Comparison of ENCODE assay signal across 13 cellular contexts in the genomic region with DNA sequence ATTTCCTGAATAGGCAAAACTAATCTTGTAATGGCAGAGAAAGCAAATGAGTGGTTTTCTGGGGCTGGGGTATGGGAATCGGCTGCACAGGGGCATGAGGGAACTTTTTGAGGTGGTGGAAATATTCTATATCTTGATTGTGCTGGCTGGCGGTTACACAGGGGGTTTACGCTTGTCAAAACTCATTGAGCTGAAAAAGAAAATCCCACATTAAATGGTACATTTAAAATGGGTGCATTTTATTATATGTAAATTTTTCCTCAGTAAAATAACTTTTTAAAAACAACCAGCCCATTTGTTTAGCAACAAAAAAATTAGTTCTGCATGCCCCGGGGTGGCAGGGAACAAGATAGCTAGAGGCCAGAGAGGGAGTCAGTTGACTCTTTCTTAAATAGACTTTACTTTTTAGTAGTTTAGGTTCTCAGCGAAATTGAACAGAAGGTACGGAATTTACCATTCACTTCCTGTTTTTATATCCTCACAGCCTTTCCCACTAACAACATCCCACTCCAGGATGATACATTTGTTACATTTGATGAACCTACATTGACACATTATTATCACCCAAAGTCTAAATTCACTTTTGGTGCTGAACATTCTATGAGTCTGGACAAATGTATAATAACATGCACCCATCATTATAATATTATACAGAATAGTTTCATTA. TPM values are rescaled to one million over a fixed set of nuclear protein-coding genes. Genes with fewer than 3 reads are reported as not detected.
"Had no signal": no experiment of that assay in that cellular context is flagged by ENCODE, and none has a peak within 500 bp of the region (broad histone marks: within the 10 kb centered on the region; RNA-seq: fewer than 3 reads in every experiment).

No MANE protein-coding gene starts in this region.

- H3K27ac ChIP-seq: body of pancreas, esophagus muscularis mucosa, parathyroid adenoma had no signal

- DNase-seq: activated CD4-positive, alpha-beta T cell treated with anti-CD3 and anti-CD28 coated beads, Interleukin-2, amount 10 ng/mL, durations not matched to agents 24 days and 14 days; activated naive CD8-positive, alpha-beta T cell treated with anti-CD3 and anti-CD28 coated beads for 36 hours; amygdala; body of pancreas; caudate nucleus; hippocampal formation; stimulated activated CD4-positive, alpha-beta T cell treated with anti-CD3 and anti-CD28 coated beads, Interleukin-1b, Interleukin-23, amount 100 ng/mL, for 48 hours had no signal

- H3K79me2 ChIP-seq: parathyroid adenoma had no signal

- H3K27me3 ChIP-seq: body of pancreas, esophagus muscularis mucosa had no signal

- H3K9me3 ChIP-seq: body of pancreas, esophagus muscularis mucosa had no signal

- H3K4me1 Mint-ChIP-seq: activated naive CD8-positive, alpha-beta T cell treated with anti-CD3 and anti-CD28 coated beads for 36 hours had no signal

- H3K36me3 Mint-ChIP-seq: activated naive CD8-positive, alpha-beta T cell treated with anti-CD3 and anti-CD28 coated beads for 36 hours had no signal

- H3K4me3 Mint-ChIP-seq: activated CD4-positive, alpha-beta T cell treated with anti-CD3 and anti-CD28 coated beads, Interleukin-2, amount 10 ng/mL, durations not matched to agents 24 days and 14 days; activated naive CD8-positive, alpha-beta T cell treated with anti-CD3 and anti-CD28 coated beads for 36 hours; WTC11 had no signal

- H3K4me3 ChIP-seq: body of pancreas, esophagus muscularis mucosa had no signal

- H3K27me3 Mint-ChIP-seq: activated CD4-positive, alpha-beta T cell treated with anti-CD3 and anti-CD28 coated beads, Interleukin-2, amount 10 ng/mL, durations not matched to agents 24 days and 14 days; activated naive CD8-positive, alpha-beta T cell treated with anti-CD3 and anti-CD28 coated beads for 36 hours had no signal

- H3K27ac Mint-ChIP-seq: activated CD4-positive, alpha-beta T cell treated with anti-CD3 and anti-CD28 coated beads, Interleukin-2, amount 10 ng/mL, durations not matched to agents 24 days and 14 days; activated naive CD8-positive, alpha-beta T cell treated with anti-CD3 and anti-CD28 coated beads for 36 hours; WTC11 had no signal

- H2AFZ ChIP-seq: parathyroid adenoma had no signal

- ATAC-seq: body of pancreas, left lobe of liver, WTC11 had no signal

- H3K9me3 Mint-ChIP-seq: activated naive CD8-positive, alpha-beta T cell treated with anti-CD3 and anti-CD28 coated beads for 36 hours had no signal

- H3K9ac ChIP-seq: parathyroid adenoma had no signal

- H3K36me3 ChIP-seq: esophagus muscularis mucosa had no signal

- H3K4me1 ChIP-seq: body of pancreas, esophagus muscularis mucosa, parathyroid adenoma had no signal

RNA-seq across cellular contexts. Expression of a gene that starts 41.2 kb away (rescaled TPM):
- total RNA-seq: lung microvascular endothelial cell, renal cortical epithelial cell had no signal
